Comparison of ENCODE assay signal across 8 cellular contexts in the genomic region with DNA sequence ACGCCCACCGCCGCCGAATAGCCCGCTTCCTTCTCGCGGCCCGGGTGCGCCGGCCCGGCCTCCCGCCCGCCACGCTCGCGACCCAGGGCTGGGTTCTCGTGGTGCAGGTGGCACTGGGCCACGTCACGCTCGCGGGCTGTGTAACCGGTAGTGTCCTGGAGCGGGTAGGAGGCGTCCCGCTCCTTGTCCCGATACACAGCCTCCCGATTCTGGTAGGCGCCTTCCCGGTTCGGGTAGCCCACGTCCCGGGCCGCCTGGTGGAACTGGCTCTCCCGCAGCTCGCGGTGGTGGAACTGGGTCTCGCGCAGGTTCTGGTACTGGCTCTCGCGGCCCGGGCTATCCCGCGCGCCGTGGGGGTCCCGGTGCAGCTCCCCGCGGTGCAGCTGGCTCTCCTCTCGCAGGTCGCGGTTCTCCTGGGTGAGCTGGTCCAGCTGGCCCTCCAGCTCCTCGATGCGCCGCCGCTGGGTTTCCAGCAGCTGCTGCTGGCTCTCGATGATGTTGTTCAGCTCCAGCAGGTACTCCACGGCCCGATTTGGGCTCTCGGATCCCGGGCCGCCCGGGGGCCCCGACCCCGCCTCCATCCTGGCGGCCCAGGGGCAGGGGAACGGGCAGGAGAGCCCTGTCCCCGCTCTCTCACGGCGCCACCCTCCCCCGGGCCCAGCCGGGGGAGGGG. TPM values are rescaled to one million over a fixed set of nuclear protein-coding genes. Genes with fewer than 3 reads are reported as not detected.
DNase-seq lines count a peak whose midpoint lies in the region; ATAC-seq and TF ChIP-seq lines count a peak whose summit lies in the region.

No MANE protein-coding gene starts in this region.

- H3K9me3 ChIP-seq in HCT116 (ENCODE audit: control insufficient read depth in 1 of 2, insufficient read depth in 1 of 2, low read depth in 1 of 2, low read length in 2 of 2) = no peaks in the 10 kb centered on the region

- CTCF ChIA-PET in HCT116 (lab: Charles Lee) = interaction anchor here (1.4 to 2.2 kb wide), 3 partner anchors 9 to 161 kb away, joined by 3 to 8 read pairs (median 5); no protein-coding TSS in a partner anchor
- CTCF ChIA-PET in activated CD8-positive, alpha-beta T cell treated with anti-CD3 and anti-CD28 coated beads for 36 hours (lab: Charles Lee) = interaction anchor here (0.8 to 5.9 kb wide), 3 partner anchors 20 to 162 kb away, joined by 3 to 57 read pairs (median 51); no protein-coding TSS in a partner anchor

- peak overlapping the region; percentile 81 for H3K4me2 ChIP-seq in HCT116 (ENCODE audit: low read length)

- H3K4me1 ChIP-seq in HCT116 (ENCODE audit: control insufficient read depth in 1 of 2, insufficient read depth in 2 of 2, low read length in 2 of 2) = peaks cover 4 to 5% of the 10 kb centered on the region in 2 experiments; a peak in 1 of 4 replicates

- no peak for TF ChIP-seq RAD21 in HCT116 (IDR thresholded peaks at IDR 0.05; ENCODE audit: low read depth)

- H3K27ac ChIP-seq in HCT116 (ENCODE audit: low read depth, low read length) = no peak overlapping the region

- H3K9me3 Mint-ChIP-seq in activated CD8-positive, alpha-beta T cell treated with anti-CD3 and anti-CD28 coated beads for 36 hours = no peaks in the 10 kb centered on the region

- H2AFZ ChIP-seq in HCT116 (ENCODE audit: low read depth, low read length, poor library complexity, severe bottlenecking) = no peak overlapping the region

- DNase-seq in HCT116 (ENCODE audit: low read depth, low spot score) = no peak
- DNase-seq in activated CD8-positive, alpha-beta T cell treated with anti-CD3 and anti-CD28 coated beads for 36 hours = no peak
- DNase-seq in Right ventricle myocardium superior = peak; percentile 42
- DNase-seq in retina = peak; percentile 58
- DNase-seq in dermis blood vessel endothelial cell = no peak
- no peak for DNase-seq in hepatic stellate cell (ENCODE audit: low spot score)
- DNase-seq in H4 (ENCODE audit: low spot score) = no peak

- H3K9ac ChIP-seq in HCT116 (ENCODE audit: low read length) = peak overlapping the region; percentile 53

- POLR2A ChIA-PET in HCT116 (lab: Charles Lee) = no interaction called here
- POLR2A ChIA-PET in activated CD8-positive, alpha-beta T cell treated with anti-CD3 and anti-CD28 coated beads for 36 hours (lab: Charles Lee) = no interaction called here

- no TSS peak for BruUV-seq in HCT116 (replicated peaks; lab: Mats Ljungman, UMichigan)

- no peaks in the 10 kb centered on the region for H3K79me2 ChIP-seq in HCT116 (ENCODE audit: insufficient read depth, low read length)

- no peaks in the 10 kb centered on the region for H3K9me2 ChIP-seq in HCT116 (ENCODE audit: insufficient read depth)

- RAD21 ChIA-PET in HCT116 (lab: Charles Lee; ENCODE audit: low non-redundant PET in 1 of 2, low total read pairs in 2 of 2, uncharacterized antibody in 2 of 2, unreplicated experiment in 2 of 2) = no interaction called here

- peak overlapping the region; percentile 57 to 62 for H3K4me3 ChIP-seq in HCT116 (replicated peaks in 1 of 2; ENCODE audit: low read depth in 1 of 2, low read length in 2 of 2)

- TF ChIP-seq POLR2A in HCT116 (IDR thresholded peaks at IDR 0.05; ENCODE audit: borderline replicate concordance, extremely low read depth, insufficient read depth, insufficient read length) = no peak

- no peaks in the 10 kb centered on the region for H4K20me1 ChIP-seq in HCT116 (ENCODE audit: insufficient read depth)

- H3K36me3 Mint-ChIP-seq in activated CD8-positive, alpha-beta T cell treated with anti-CD3 and anti-CD28 coated beads for 36 hours (ENCODE audit: low read depth) = no peaks in the 10 kb centered on the region

- no peaks in the 10 kb centered on the region for H3K36me3 ChIP-seq in HCT116 (ENCODE audit: control insufficient read depth in 1 of 2, insufficient read depth in 2 of 2, low read length in 2 of 2)

- no peak overlapping the region for H3K4me3 Mint-ChIP-seq in activated CD8-positive, alpha-beta T cell treated with anti-CD3 and anti-CD28 coated beads for 36 hours

- peaks cover 12% of the 10 kb centered on the region for H3K4me1 Mint-ChIP-seq in activated CD8-positive, alpha-beta T cell treated with anti-CD3 and anti-CD28 coated beads for 36 hours (ENCODE audit: low read depth)

- ATAC-seq in HCT116 = peak; percentile 55
- peak; percentile 22 for ATAC-seq in activated CD8-positive, alpha-beta T cell treated with anti-CD3 and anti-CD28 coated beads for 36 hours
- ATAC-seq in Right ventricle myocardium superior (ENCODE audit: poor library complexity) = peak; percentile 42
- no peak for ATAC-seq in GM19035 (IDR thresholded peaks at IDR 0.05; ENCODE audit: unreplicated experiment)

- no peak overlapping the region for H3K27ac Mint-ChIP-seq in activated CD8-positive, alpha-beta T cell treated with anti-CD3 and anti-CD28 coated beads for 36 hours

- 0 out of 2 replicates have a peak, but pooled peaks cover 5% of the 10 kb centered on the region for H3K27me3 ChIP-seq in HCT116 (ENCODE audit: insufficient read depth, low read length)

- intact Hi-C loops in HCT116 (cut with micrococcal nuclease) = no loop called here
- intact Hi-C loops in activated CD8-positive, alpha-beta T cell treated with anti-CD3 and anti-CD28 coated beads for 36 hours (cut with micrococcal nuclease) = no loop called here
- intact Hi-C loops in Right ventricle myocardium superior (cut with DNase I) = no loop called here

- no peak for TF ChIP-seq CTCF in HCT116 (IDR thresholded peaks at IDR 0.05 in 2 of 3, conservative IDR thresholded peaks at IDR 0.05 in 1 of 3; ENCODE audit: borderline replicate concordance in 1 of 3, insufficient read depth in 1 of 3, low read depth in 2 of 3, low read length in 2 of 3)
- TF ChIP-seq CTCF in activated CD8-positive, alpha-beta T cell treated with anti-CD3 and anti-CD28 coated beads for 36 hours (IDR thresholded peaks at IDR 0.05) = no peak

- peaks cover 43% of the 10 kb centered on the region for H3K27me3 Mint-ChIP-seq in activated CD8-positive, alpha-beta T cell treated with anti-CD3 and anti-CD28 coated beads for 36 hours

TF ChIP-seq in HCT116, 20 proteins besides CTCF, POLR2A, EP300 and RAD21:
- peak; percentile 31; the same call in 1 of the 2 replicates for TF ChIP-seq ZFX (IDR thresholded peaks at IDR 0.05)
- no peak for TF ChIP-seq TCF7L2 (IDR thresholded peaks at IDR 0.05; ENCODE audit: borderline replicate concordance, extremely low read depth, insufficient read depth, insufficient read length)

RNA-seq across cellular contexts. Expression of a gene that starts 39.3 kb away (rescaled TPM):
- total RNA-seq in HCT116 (2021; ENCODE audit: unreplicated experiment) = 20.7 TPM
- 17.0 and 20.0 TPM in 2 replicates for polyA plus RNA-seq in HCT116 (2012)
- under 1 TPM; 0.05 to 0.07 TPM for total RNA-seq in activated CD8-positive, alpha-beta T cell treated with anti-CD3 and anti-CD28 coated beads for 36 hours
- 10.5 TPM for total RNA-seq in Right ventricle myocardium superior
- total RNA-seq in dermis blood vessel endothelial cell = 1.8 and 3.9 TPM in 2 replicates
- total RNA-seq in H4 (2014; rRNA removed; shearing (Covaris generic)) = 9.3 and 11.9 TPM in 2 replicates

Comparison
In these comparisons a context has a peak if more than half of its experiments do, and no peak if none do; other contexts are left out.
1. DNase-seq: peak in Right ventricle myocardium superior (single experiment) and retina (single experiment); none in HCT116 (single experiment), activated CD8-positive, alpha-beta T cell treated with anti-CD3 and anti-CD28 coated beads for 36 hours (single experiment), dermis blood vessel endothelial cell (single experiment), hepatic stellate cell (single experiment) and H4 (single experiment).